ENCODE assay signal across 8 cellular contexts in the genomic region with DNA sequence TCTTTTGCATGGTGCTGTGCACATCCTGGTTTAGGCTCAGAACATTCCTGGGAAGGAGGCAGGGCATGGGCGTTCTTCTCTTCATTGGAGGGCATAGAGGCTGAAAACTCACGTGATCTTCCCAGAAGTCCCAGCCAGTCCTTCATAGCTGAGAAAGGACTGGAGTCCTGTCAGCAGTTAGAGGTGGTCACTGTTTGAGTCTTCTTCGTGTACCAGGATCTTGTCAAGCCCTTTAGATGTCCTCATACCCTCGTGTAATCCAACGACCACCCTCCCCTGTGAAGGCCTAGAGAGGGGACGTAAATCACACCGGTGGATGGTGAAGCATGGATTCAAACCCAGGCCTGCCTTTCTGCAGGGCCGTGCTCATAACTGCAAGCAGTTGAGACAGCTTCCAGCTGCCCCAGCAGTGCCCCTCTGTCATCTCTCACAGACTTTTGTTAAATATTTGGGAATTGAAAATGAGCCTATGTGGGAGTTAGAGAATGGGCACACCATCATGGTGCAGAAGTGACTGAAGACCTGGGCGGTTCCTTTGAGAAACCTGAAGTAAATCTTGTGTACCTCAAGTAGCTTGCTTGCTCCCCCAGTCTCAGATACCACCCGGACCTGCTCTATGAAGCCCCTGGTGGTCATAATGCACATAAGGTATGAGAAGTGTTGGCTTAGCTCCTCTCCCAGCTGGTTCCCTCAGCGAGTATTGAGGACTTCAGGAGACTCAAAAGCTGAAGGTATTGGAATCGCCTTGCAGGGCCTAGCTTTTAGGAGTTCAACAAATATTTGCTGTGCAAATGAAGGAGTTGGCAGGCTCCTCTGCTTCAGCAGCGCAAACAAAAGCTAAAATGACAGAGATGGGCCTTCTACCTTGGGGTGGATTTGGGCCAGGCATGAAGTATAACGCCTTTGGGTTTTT. TPM values are rescaled to one million over a fixed set of nuclear protein-coding genes. Genes with fewer than 3 reads are reported as not detected.
A peak's percentile ranks its signal among the peaks of the same experiment; 100 is the strongest.
DNase-seq lines count a peak whose midpoint lies in the region; ATAC-seq lines count a peak whose summit lies in the region.

No MANE protein-coding gene starts in this region.

- DNase-seq in DMS53 (lab: John Stamatoyannopoulos, UW) (peak; percentile 61), SJCRH30 (peak; percentile 27 to 47), adipocyte (ENCODE audit: low read depth) (peak; percentile 50), left colon (peak; percentile 23 to 55), C1 segment of cervical spinal cord (lab: John Stamatoyannopoulos, UW) (no peak), amygdala (lab: John Stamatoyannopoulos, UW) (no peak)
- DNase-seq in stimulated activated CD4-positive, alpha-beta T cell treated with anti-CD3 and anti-CD28 coated beads, TNF-alpha, amount 100 ng/mL, for 4 hours (ENCODE audit: low read depth in 3 of 3): peak; percentile 13 to 33 (median 21)

- H3K9me3 ChIP-seq in SJCRH30 (replicated peaks) (no peaks in the 10 kb centered on the region), adipocyte (ENCODE audit: control insufficient read depth, low read length) (peaks cover 14% of the 10 kb centered on the region)

- H3K4me3 ChIP-seq in SJCRH30: peak overlapping the region; percentile 81
- H3K4me3 ChIP-seq in adipocyte (ENCODE audit: low read length): no peak overlapping the region

- no peaks in the 10 kb centered on the region for H3K4me1 ChIP-seq in SJCRH30
- peaks cover 4% of the 10 kb centered on the region for H3K4me1 ChIP-seq in adipocyte (ENCODE audit: control insufficient read depth, insufficient read depth, low read length)

- intact Hi-C loops in left colon (cut with DNase I, micrococcal nuclease): no loop called here

- ATAC-seq in HG03159 (IDR thresholded peaks at IDR 0.05; ENCODE audit: unreplicated experiment) (peak; percentile 61), left colon (peak; percentile 55)

- no peak overlapping the region for H3K9ac ChIP-seq in adipocyte (ENCODE audit: low read length)

- no peaks in the 10 kb centered on the region for H3K27me3 ChIP-seq in SJCRH30
- no peaks in the 10 kb centered on the region for H3K27me3 ChIP-seq in adipocyte (replicated peaks; ENCODE audit: control insufficient read depth, insufficient read depth, low read length)

- no peaks in the 10 kb centered on the region for H3K36me3 ChIP-seq in SJCRH30
- H3K36me3 ChIP-seq in adipocyte (ENCODE audit: control insufficient read depth, insufficient read depth, low read length, severe bottlenecking): no peaks in the 10 kb centered on the region

- peak overlapping the region; percentile 30; the same call in 1 of the 2 replicates for H3K27ac ChIP-seq in SJCRH30

RNA-seq across cellular contexts. Expression of gene CMTM8, which starts 1.4 kb away (rescaled TPM):
- total RNA-seq in SJCRH30 (2014; rRNA removed; shearing (Covaris generic)): 3.3 and 4.2 TPM in 2 replicates
- 10 to 100 TPM in 1 of 2 donors, 1 to 10 TPM in 1; 8.4 to 11.4 TPM for total RNA-seq in left colon

Comparison
In these comparisons a context has a peak if more than half of its experiments do, and no peak if none do; other contexts are left out.
1. DNase-seq: peak in DMS53 (single experiment), SJCRH30 (2 of 2), adipocyte (single experiment), left colon (2 of 2) and stimulated activated CD4-positive, alpha-beta T cell treated with anti-CD3 and anti-CD28 coated beads, TNF-alpha, amount 100 ng/mL, for 4 hours (3 of 3); none in C1 segment of cervical spinal cord (0 of 14) and amygdala (0 of 56).